Comparison of ENCODE assay signal across 7 cellular contexts in the genomic region with DNA sequence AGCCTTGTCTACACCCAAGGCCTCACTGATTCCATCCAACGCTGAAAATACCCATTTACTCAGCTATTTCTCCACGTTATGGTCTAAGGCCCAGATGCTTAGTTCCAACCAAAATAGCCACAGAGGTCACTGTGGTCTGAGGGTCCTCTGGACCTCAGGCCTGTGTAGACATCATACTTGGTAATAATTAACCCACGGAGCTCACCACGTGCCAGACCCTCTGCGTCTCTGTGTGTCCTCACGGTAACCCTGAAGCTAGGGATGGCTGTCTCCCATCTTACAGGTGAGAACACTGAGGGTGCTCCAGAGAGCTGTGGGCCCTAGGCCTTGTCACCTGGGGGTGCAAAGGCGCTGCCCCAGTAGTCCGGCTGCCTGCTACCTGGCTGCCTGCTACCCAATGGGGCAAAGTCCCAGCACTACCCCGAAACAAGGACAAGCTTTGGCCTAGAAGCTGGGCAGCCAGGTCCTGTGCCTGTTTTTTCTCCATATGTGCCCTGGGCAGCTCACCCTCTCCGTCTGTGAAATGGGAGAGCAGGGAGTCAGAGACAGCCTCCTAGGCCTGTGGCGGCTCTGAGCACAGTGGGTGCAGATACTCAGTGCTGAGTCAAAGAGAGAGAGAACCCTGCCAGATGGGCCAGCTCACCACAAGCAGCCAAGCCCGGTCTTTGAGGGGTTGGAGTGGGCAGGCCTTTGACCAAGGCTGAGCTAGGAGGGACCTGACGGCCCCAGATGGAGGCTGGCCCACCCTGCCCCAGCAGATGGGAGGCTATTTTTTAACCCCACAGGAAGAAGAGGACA. TPM values are rescaled to one million over a fixed set of nuclear protein-coding genes. Genes with fewer than 3 reads are reported as not detected.
DNase-seq lines count a peak whose midpoint lies in the region; ATAC-seq, FAIRE-seq and TF ChIP-seq lines count a peak whose summit lies in the region.

No MANE protein-coding gene starts in this region.

- no peak overlapping the region for H2AFZ ChIP-seq in HepG2 (ENCODE audit: low read length)

- in situ Hi-C loops in HepG2 (cut with HindIII; ENCODE audit: extremely low pct_ligation_motif_present, low pct_unique_long_range_greater_than_20kb), result no loop called here

- peak; percentile 73 for FAIRE-seq in HepG2 (lab: Jason Lieb, UNC)

- no peak for TF ChIP-seq EP300 in HepG2 (IDR thresholded peaks at IDR 0.05; ENCODE audit: low read depth in 2 of 2, low read length in 2 of 2)
- no peak for TF ChIP-seq EP300 in HepG2 (CRISPR knock-in tag; IDR thresholded peaks at IDR 0.05; ENCODE audit: borderline replicate concordance)

- H4K20me1 ChIP-seq in HepG2 (ENCODE audit: insufficient read depth, low read length), result no peaks in the 10 kb centered on the region

- CTCF ChIA-PET in HepG2 (lab: Yijun Ruan, JAX; ENCODE audit: low intra/inter-chr PET ratio, low total read pairs), result no interaction called here

- peak; percentile 29; the same call in 1 of the 2 replicates for TF ChIP-seq CTCF in HepG2 (CRISPR knock-in tag; IDR thresholded peaks at IDR 0.05)
- no peak for TF ChIP-seq CTCF in vagina (IDR thresholded peaks at IDR 0.05)

- H3K27me3 ChIP-seq in HepG2 (ENCODE audit: control insufficient read depth in 1 of 2, insufficient read depth in 2 of 2, low read length in 2 of 2) (peaks cover 7 to 21% of the 10 kb centered on the region in 2 experiments; a peak in 3 of 5 replicates), vagina (no peaks in the 10 kb centered on the region)

- TF ChIP-seq RAD21 in HepG2 (CRISPR knock-in tag; IDR thresholded peaks at IDR 0.05), result no peak

- ATAC-seq in GM18508 (IDR thresholded peaks at IDR 0.05; ENCODE audit: insufficient read depth, unreplicated experiment) (peak; percentile 65), GM21447 (IDR thresholded peaks at IDR 0.05; ENCODE audit: unreplicated experiment) (peak; percentile 85), HG03457 (IDR thresholded peaks at IDR 0.05; ENCODE audit: unreplicated experiment) (peak; percentile 66), HepG2 (peak; percentile 79)

- H3K4me1 ChIP-seq in HepG2 (ENCODE audit: insufficient read depth, low read length) (peaks cover 51% of the 10 kb centered on the region), vagina (no peaks in the 10 kb centered on the region)

- WGBS in HepG2 (ENCODE audit: low lambda C conversion rate), result 2% methylated on average over 6 of the region's 13 CpGs

- no TSS peak for BruUV-seq in HepG2 (replicated peaks; lab: Mats Ljungman, UMichigan)

- H3K27ac ChIP-seq in HepG2 (ENCODE audit: extremely low read length, insufficient read depth, low read length), result no peak overlapping the region
- no peak overlapping the region for H3K27ac ChIP-seq in vagina

- no peak overlapping the region for H3K9ac ChIP-seq in HepG2 (ENCODE audit: insufficient read depth, low read depth, low read length)

- H3K4me3 ChIP-seq in HepG2 (replicated peaks in 1 of 3; ENCODE audit: insufficient read depth in 1 of 3, low read depth in 2 of 3, low read length in 3 of 3) (0 out of 6 replicates have a peak overlapping the region, but pooled peaks of 1 of the 3 experiments have one; percentile 9), vagina (no peak overlapping the region)

- TF ChIP-seq POLR2A in HepG2 (IDR thresholded peaks at IDR 0.05; ENCODE audit: insufficient read depth in 1 of 2, low read depth in 2 of 2, low read length in 2 of 2) (no peak), vagina (IDR thresholded peaks at IDR 0.05) (no peak)

- intact Hi-C loops in HepG2 (cut with micrococcal nuclease; ENCODE audit: unreplicated experiment), result loop anchor here (5.0 kb wide), 1 partner anchor 155 kb away; no protein-coding TSS in a partner anchor
- intact Hi-C loops in vagina (cut with DNase I), result no loop called here

- H3K9me3 ChIP-seq in HepG2 (ENCODE audit: low read length) (no peaks in the 10 kb centered on the region), vagina (no peaks in the 10 kb centered on the region)

- DNase-seq in HepG2 (ENCODE audit: low spot score), result peak; percentile 68
- DNase-seq in UCSD-AML1 (lab: John Stamatoyannopoulos, UW; ENCODE audit: unreplicated experiment), result no peak
- no peak for DNase-seq in vagina (ENCODE audit: extremely low spot score in 2 of 2)
- no peak for DNase-seq in COLO829 (ENCODE audit: low spot score)

- H3K36me3 ChIP-seq in HepG2 (replicated peaks in 1 of 2; ENCODE audit: control insufficient read depth in 1 of 2, insufficient read depth in 2 of 2, low read length in 2 of 2) (no peaks in the 10 kb centered on the region), vagina (no peaks in the 10 kb centered on the region)

- POLR2A ChIA-PET in HepG2 (lab: Yijun Ruan, JAX), result interaction anchor here (1.0 kb wide), 1 partner anchor 32 kb away, joined by 3 read pairs; no protein-coding TSS in a partner anchor

- H3K79me2 ChIP-seq in HepG2 (ENCODE audit: insufficient read depth, low read length), result no peaks in the 10 kb centered on the region

- H3K4me2 ChIP-seq in HepG2 (ENCODE audit: low read depth, low read length), result peak overlapping the region; percentile 25

TF ChIP-seq in HepG2, 621 proteins besides CTCF, POLR2A, EP300 and RAD21 (continues in another document):
- TF ChIP-seq ZNF510 (CRISPR knock-in tag; IDR thresholded peaks at IDR 0.05; ENCODE audit: low read depth) (no peak), CC2D1A (CRISPR knock-in tag; IDR thresholded peaks at IDR 0.05) (no peak), NR2C2 (CRISPR knock-in tag; IDR thresholded peaks at IDR 0.05; ENCODE audit: borderline replicate concordance) (0 out of 2 replicates have a peak, but pooled peaks have one; percentile 20)
- TF ChIP-seq, protein P1, sequence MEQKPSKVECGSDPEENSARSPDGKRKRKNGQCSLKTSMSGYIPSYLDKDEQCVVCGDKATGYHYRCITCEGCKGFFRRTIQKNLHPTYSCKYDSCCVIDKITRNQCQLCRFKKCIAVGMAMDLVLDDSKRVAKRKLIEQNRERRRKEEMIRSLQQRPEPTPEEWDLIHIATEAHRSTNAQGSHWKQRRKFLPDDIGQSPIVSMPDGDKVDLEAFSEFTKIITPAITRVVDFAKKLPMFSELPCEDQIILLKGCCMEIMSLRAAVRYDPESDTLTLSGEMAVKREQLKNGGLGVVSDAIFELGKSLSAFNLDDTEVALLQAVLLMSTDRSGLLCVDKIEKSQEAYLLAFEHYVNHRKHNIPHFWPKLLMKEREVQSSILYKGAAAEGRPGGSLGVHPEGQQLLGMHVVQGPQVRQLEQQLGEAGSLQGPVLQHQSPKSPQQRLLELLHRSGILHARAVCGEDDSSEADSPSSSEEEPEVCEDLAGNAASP (CRISPR knock-in tag; IDR thresholded peaks at IDR 0.05; ENCODE audit: borderline replicate concordance), result peak; percentile 91; the same call in 1 of the 2 replicates
- TF ChIP-seq, protein P2, sequence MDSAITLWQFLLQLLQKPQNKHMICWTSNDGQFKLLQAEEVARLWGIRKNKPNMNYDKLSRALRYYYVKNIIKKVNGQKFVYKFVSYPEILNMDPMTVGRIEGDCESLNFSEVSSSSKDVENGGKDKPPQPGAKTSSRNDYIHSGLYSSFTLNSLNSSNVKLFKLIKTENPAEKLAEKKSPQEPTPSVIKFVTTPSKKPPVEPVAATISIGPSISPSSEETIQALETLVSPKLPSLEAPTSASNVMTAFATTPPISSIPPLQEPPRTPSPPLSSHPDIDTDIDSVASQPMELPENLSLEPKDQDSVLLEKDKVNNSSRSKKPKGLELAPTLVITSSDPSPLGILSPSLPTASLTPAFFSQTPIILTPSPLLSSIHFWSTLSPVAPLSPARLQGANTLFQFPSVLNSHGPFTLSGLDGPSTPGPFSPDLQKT (CRISPR knock-in tag; IDR thresholded peaks at IDR 0.05; ENCODE audit: borderline replicate concordance), result no peak

RNA-seq across cellular contexts. Expression of a gene that starts 17.0 kb away (rescaled TPM):
- total RNA-seq in HepG2 (2016; rRNA removed; fragmentation: Illumina TruSeq; extraction: Trizol), result 0.04 TPM in 1 of 2 replicates, not detected in the other
- total RNA-seq in HepG2 (2016; cell fraction: cytosol; rRNA removed; fragmentation: Illumina TruSeq; extraction: Trizol; ENCODE audit: low read depth), result not detected in 2 replicates
- 0.04 and 0.06 TPM in 2 replicates for total RNA-seq in HepG2 (2016; cell fraction: insoluble cytoplasmic fraction; rRNA removed; fragmentation: Illumina TruSeq; extraction: Trizol)
- total RNA-seq in HepG2 (2016; cell fraction: membrane; rRNA removed; fragmentation: Illumina TruSeq; extraction: Trizol), result 0.07 TPM in 1 of 2 replicates, not detected in the other
- not detected in 2 replicates for total RNA-seq in HepG2 (2016; cell fraction: nucleus; rRNA removed; fragmentation: Illumina TruSeq; extraction: Trizol)
- polyA plus RNA-seq in HepG2 (2011; rRNA removed), result 0.17 and 0.22 TPM in 2 replicates
- polyA plus RNA-seq in HepG2 (2011; cell fraction: cytosol; rRNA removed), result 0.12 and 0.21 TPM in 2 replicates
- 0.26 and 0.35 TPM in 2 replicates for polyA plus RNA-seq in HepG2 (2011; cell fraction: nucleus; rRNA removed)
- 0.67 and 0.68 TPM in 2 replicates for polyA plus RNA-seq in HepG2 (2012)
- polyA plus RNA-seq in HepG2 (2016; cell fraction: cytosol; fragmentation: Illumina TruSeq; extraction: Trizol; ENCODE audit: low read depth), result 0.07 TPM in 1 of 2 replicates, not detected in the other
- 0.05 and 0.15 TPM in 2 replicates for polyA plus RNA-seq in HepG2 (2016; cell fraction: insoluble cytoplasmic fraction; fragmentation: Illumina TruSeq; extraction: Trizol; ENCODE audit: low read depth)
- polyA plus RNA-seq in HepG2 (2016; cell fraction: membrane; fragmentation: Illumina TruSeq; extraction: Trizol; ENCODE audit: low read depth), result 0.09 and 0.14 TPM in 2 replicates
- polyA plus RNA-seq in HepG2 (2016; cell fraction: nucleus; fragmentation: Illumina TruSeq; extraction: Trizol; ENCODE audit: insufficient read depth, low read depth), result 0.19 TPM in 1 of 2 replicates, not detected in the other
- 0.74 TPM in 1 of 2 replicates, not detected in the other for polyA minus RNA-seq in HepG2 (2011; rRNA and poly(A)+ RNA removed; ENCODE audit: low replicate concordance)
- polyA minus RNA-seq in HepG2 (2011; cell fraction: cytosol; rRNA and poly(A)+ RNA removed), result 0.18 and 0.89 TPM in 2 replicates
- 0.12 TPM in 1 of 2 replicates, not detected in the other for polyA minus RNA-seq in HepG2 (2011; cell fraction: nucleus; rRNA and poly(A)+ RNA removed)
- 4.2 TPM for total RNA-seq in vagina
